Comparison of ENCODE assay signal across 1 cellular context in genomic region chr16:25024900-25025299, GRCh38.
TF ChIP-seq lines count a peak whose summit lies in the region.

No MANE protein-coding gene starts in this region.

TF ChIP-seq in IMR-90, 13 proteins besides CTCF, POLR2A, EP300 and RAD21 (continued from another document):
- TF ChIP-seq MAFK (IDR thresholded peaks at IDR 0.05; ENCODE audit: low read depth, low read length) (no peak), BHLHE40 (IDR thresholded peaks at IDR 0.05; ENCODE audit: low read depth, low read length) (no peak), MAZ (IDR thresholded peaks at IDR 0.05; ENCODE audit: borderline replicate concordance, low read depth, low read length) (no peak), CEBPB (IDR thresholded peaks at IDR 0.05; ENCODE audit: low read depth, low read length) (no peak), CHD1 (IDR thresholded peaks at IDR 0.05; ENCODE audit: low read depth, low read length) (no peak), RCOR1 (IDR thresholded peaks at IDR 0.05; ENCODE audit: insufficient replicate concordance, low read length) (no peak)
